In the genomic region with DNA sequence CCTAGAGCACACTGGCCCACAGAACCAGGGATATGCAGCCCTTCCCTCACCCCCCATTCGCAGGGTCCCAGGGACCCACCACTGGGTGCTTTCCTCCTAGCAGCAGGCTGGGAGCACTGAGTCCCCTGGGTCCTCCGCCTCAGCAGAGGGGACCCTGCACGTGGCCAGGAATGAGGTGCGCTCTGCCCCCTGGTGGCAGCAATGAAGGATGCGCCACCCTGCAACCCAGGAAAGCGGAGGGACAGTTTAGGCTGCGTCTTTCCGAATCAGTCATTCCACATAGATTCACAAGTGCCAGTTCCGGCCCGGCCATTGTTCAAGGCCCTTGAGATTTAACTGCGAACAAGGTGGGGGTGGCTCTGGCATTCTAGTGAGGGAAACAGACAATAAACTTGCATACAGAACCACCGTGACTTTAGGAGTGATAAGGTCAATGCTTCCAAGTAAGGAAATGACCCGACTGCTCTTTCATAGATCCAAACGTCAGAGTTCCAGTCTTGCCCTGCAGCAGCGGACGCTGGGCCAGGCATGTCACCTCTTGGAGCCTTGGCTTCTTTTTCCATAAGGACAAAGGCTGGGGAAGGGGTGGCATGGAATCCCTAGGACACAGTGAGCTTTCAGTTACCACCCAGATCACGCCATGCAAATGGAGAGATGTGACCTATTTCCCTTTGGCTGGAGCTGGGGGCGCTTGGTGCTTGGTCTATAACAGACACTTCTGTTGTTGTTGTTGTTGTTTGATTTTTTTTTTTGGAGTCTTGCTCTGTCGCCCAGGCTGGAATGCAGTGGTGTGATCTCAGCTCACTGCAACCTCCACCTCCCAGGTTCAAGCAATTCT, we compare ENCODE assay signal across 8 cellular contexts. TPM values are rescaled to one million over a fixed set of nuclear protein-coding genes. Genes with fewer than 3 reads are reported as not detected.
A peak's percentile ranks its signal among the peaks of the same experiment; 100 is the strongest.
DNase-seq lines count a peak whose midpoint lies in the region; ATAC-seq and TF ChIP-seq lines count a peak whose summit lies in the region.

No MANE protein-coding gene starts in this region.

- H3K4me1 ChIP-seq in MM.1S (ENCODE audit: low read length) (no peaks in the 10 kb centered on the region), SK-N-SH (ENCODE audit: control insufficient read depth in 1 of 2, insufficient read depth in 2 of 2, low read depth in 1 of 2, low read length in 1 of 2) (peaks cover 28 to 36% of the 10 kb centered on the region in 2 experiments; a peak in 3 of 4 replicates), upper lobe of right lung (peaks cover 21% of the 10 kb centered on the region)

- no peaks in the 10 kb centered on the region for H3K9me3 ChIP-seq in MM.1S (replicated peaks; ENCODE audit: insufficient read depth, low read length)
- H3K9me3 ChIP-seq in SK-N-SH: no peaks in the 10 kb centered on the region
- no peaks in the 10 kb centered on the region for H3K9me3 ChIP-seq in upper lobe of right lung

- H3K36me3 ChIP-seq in MM.1S (replicated peaks; ENCODE audit: insufficient read depth, low read length) (no peaks in the 10 kb centered on the region), SK-N-SH (replicated peaks in 1 of 2; ENCODE audit: control insufficient read depth in 1 of 2, insufficient read depth in 2 of 2, low read length in 1 of 2) (peaks cover 7 to 17% of the 10 kb centered on the region in 2 experiments), upper lobe of right lung (peaks cover 16% of the 10 kb centered on the region)

- ATAC-seq in GM18909 (IDR thresholded peaks at IDR 0.05; ENCODE audit: poor library complexity, unreplicated experiment): peak; percentile 72
- peak; percentile 84 for ATAC-seq in Right ventricle myocardium superior (ENCODE audit: poor library complexity)
- peak; percentile 91 for ATAC-seq in upper lobe of right lung

- H3F3A ChIP-seq in MM.1S (ENCODE audit: insufficient read depth, low read length): no peaks in the 10 kb centered on the region
- peaks cover 9% of the 10 kb centered on the region for H3F3A ChIP-seq in SK-N-SH (replicated peaks; ENCODE audit: insufficient read depth)

- no peak for TF ChIP-seq EP300 in SK-N-SH (IDR thresholded peaks at IDR 0.05; ENCODE audit: borderline replicate concordance in 1 of 2, low read depth in 1 of 2, low read length in 1 of 2)

- H3K27ac ChIP-seq in MM.1S (ENCODE audit: low read length) (no peak overlapping the region), SK-N-SH (ENCODE audit: low read depth in 2 of 2, low read length in 1 of 2) (peak overlapping the region; percentile 13 to 80; a peak in 3 of 4 replicates), upper lobe of right lung (no peak overlapping the region)

- no peaks in the 10 kb centered on the region for H3K79me2 ChIP-seq in MM.1S (ENCODE audit: low read length)
- H3K79me2 ChIP-seq in SK-N-SH (ENCODE audit: insufficient read depth): no peaks in the 10 kb centered on the region

- H3K4me3 ChIP-seq in MM.1S (ENCODE audit: low read length): peak overlapping the region; percentile 16; the same call in 1 of the 2 replicates
- peak overlapping the region in 1 of 2 experiments; percentile 21; a peak in 1 of 4 replicates for H3K4me3 ChIP-seq in SK-N-SH (ENCODE audit: low read depth in 2 of 2, low read length in 1 of 2)
- no peak overlapping the region for H3K4me3 ChIP-seq in upper lobe of right lung

- DNase-seq in ACHN (peak; percentile 69), MM.1S (peak; percentile 63), SK-N-SH (peak; percentile 93), Right ventricle myocardium superior (peak; percentile 85), posterior cingulate gyrus (peak; percentile 64 to 97 (median 80)), upper lobe of right lung (peak; percentile 86)
- peak; percentile 81 for DNase-seq in activated naive CD4-positive, alpha-beta T cell treated with anti-CD3 and anti-CD28 coated beads, Interleukin-2, amount 50 U/mL, for 16 hours

- CTCF ChIA-PET in SK-N-SH (lab: Yijun Ruan, JAX): interaction anchor here (0.8 to 8.8 kb wide), 6 partner anchors 9 to 110 kb away, joined by 3 to 280 read pairs (median 5); a partner anchor contains a TSS

- no peaks in the 10 kb centered on the region for H4K20me1 ChIP-seq in MM.1S (ENCODE audit: insufficient read depth, low read length)
- no peaks in the 10 kb centered on the region for H4K20me1 ChIP-seq in SK-N-SH (ENCODE audit: insufficient read depth)

- H3K4me2 ChIP-seq in MM.1S (ENCODE audit: low read depth, low read length): peak overlapping the region; percentile 33; the same call in 1 of the 2 replicates
- H3K4me2 ChIP-seq in SK-N-SH: peak overlapping the region; percentile 31; the same call in 1 of the 2 replicates

- H2AFZ ChIP-seq in MM.1S (ENCODE audit: low read length) (peak overlapping the region; percentile 33), SK-N-SH (ENCODE audit: low read depth) (peak overlapping the region; percentile 26; the same call in 1 of the 2 replicates)

- in situ Hi-C loops in ACHN (cut with HindIII; ENCODE audit: low pct_ligation_motif_present, low pct_unique_long_range_greater_than_20kb, low sequenced_read_pairs): no loop called here

- H3K9ac ChIP-seq in MM.1S (ENCODE audit: low read length): no peak overlapping the region
- peak overlapping the region; percentile 15; the same call in 1 of the 2 replicates for H3K9ac ChIP-seq in SK-N-SH

- TF ChIP-seq RAD21 in SK-N-SH (IDR thresholded peaks at IDR 0.05; ENCODE audit: low read length): peak; percentile 88

- H3K9me2 ChIP-seq in MM.1S (replicated peaks; ENCODE audit: insufficient read depth, low read length) (no peaks in the 10 kb centered on the region), SK-N-SH (no peaks in the 10 kb centered on the region)

- intact Hi-C loops in Right ventricle myocardium superior (cut with DNase I) (loop anchor here (2.0 kb wide), 1 partner anchor 18 kb away; no protein-coding TSS in a partner anchor), posterior cingulate gyrus (cut with DNase I) (loop anchor here (1.0 to 5.0 kb wide), 2 partner anchors 17 to 36 kb away; a partner anchor contains a TSS), upper lobe of right lung (cut with DNase I) (no loop called here)

- POLR2A ChIA-PET in SK-N-SH (lab: Yijun Ruan, JAX): interaction anchor here (1.1 to 2.3 kb wide), 2 partner anchors 16 to 17 kb away, joined by 5 to 12 read pairs; no protein-coding TSS in a partner anchor

- 26% methylated on average over 19 of the region's 19 CpGs for WGBS in SK-N-SH (ENCODE audit: low lambda C conversion rate)

- peak; percentile 91 for TF ChIP-seq CTCF in MM.1S (IDR thresholded peaks at IDR 0.05; ENCODE audit: low read length)
- TF ChIP-seq CTCF in SK-N-SH (IDR thresholded peaks at IDR 0.05): peak; percentile 94
- TF ChIP-seq CTCF in upper lobe of right lung (IDR thresholded peaks at IDR 0.05): peak; percentile 97

- H3K27me3 ChIP-seq in MM.1S (replicated peaks; ENCODE audit: insufficient read depth, low read length): peaks cover 37% of the 10 kb centered on the region
- no peaks in the 10 kb centered on the region for H3K27me3 ChIP-seq in SK-N-SH (ENCODE audit: insufficient read depth)
- no peaks in the 10 kb centered on the region for H3K27me3 ChIP-seq in upper lobe of right lung

TF ChIP-seq in SK-N-SH, 30 proteins besides CTCF, POLR2A, EP300 and RAD21 (continues in another document):
- TF ChIP-seq, protein P1, sequence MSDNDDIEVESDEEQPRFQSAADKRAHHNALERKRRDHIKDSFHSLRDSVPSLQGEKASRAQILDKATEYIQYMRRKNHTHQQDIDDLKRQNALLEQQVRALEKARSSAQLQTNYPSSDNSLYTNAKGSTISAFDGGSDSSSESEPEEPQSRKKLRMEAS (IDR thresholded peaks at IDR 0.05; ENCODE audit: low read depth): peak; percentile 99
- no peak for TF ChIP-seq TAF1 (IDR thresholded peaks at IDR 0.05; ENCODE audit: borderline replicate concordance, low read depth, low read length)
- TF ChIP-seq MEF2A (IDR thresholded peaks at IDR 0.05; ENCODE audit: borderline replicate concordance, low read depth): no peak
- peak; percentile 97 for TF ChIP-seq SMC3 (IDR thresholded peaks at IDR 0.05; ENCODE audit: low read depth, low read length)
- TF ChIP-seq, protein P2, sequence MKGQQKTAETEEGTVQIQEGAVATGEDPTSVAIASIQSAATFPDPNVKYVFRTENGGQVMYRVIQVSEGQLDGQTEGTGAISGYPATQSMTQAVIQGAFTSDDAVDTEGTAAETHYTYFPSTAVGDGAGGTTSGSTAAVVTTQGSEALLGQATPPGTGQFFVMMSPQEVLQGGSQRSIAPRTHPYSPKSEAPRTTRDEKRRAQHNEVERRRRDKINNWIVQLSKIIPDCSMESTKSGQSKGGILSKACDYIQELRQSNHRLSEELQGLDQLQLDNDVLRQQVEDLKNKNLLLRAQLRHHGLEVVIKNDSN (IDR thresholded peaks at IDR 0.05; ENCODE audit: borderline replicate concordance, low read depth): peak; percentile 76; the same call in 1 of the 2 replicates
- no peak for TF ChIP-seq TCF12 (IDR thresholded peaks at IDR 0.05)

RNA-seq across cellular contexts. Expression of a gene that starts 7.7 kb away (rescaled TPM):
- polyA plus RNA-seq in SK-N-SH (2012; rRNA removed): 13.0 and 16.9 TPM in 2 replicates
- polyA plus RNA-seq in SK-N-SH (2012; cell fraction: cytosol; rRNA removed): 6.1 and 9.3 TPM in 2 replicates
- 71.9 and 87.9 TPM in 2 replicates for polyA plus RNA-seq in SK-N-SH (2012; cell fraction: nucleus; rRNA removed)
- total RNA-seq in Right ventricle myocardium superior: 1.0 TPM
- 7.4 TPM for total RNA-seq in upper lobe of right lung

RNA-seq across cellular contexts. Expression of a gene that starts 11.7 kb away (rescaled TPM):
- polyA plus RNA-seq in SK-N-SH (2012; rRNA removed): 2.6 and 7.7 TPM in 2 replicates
- 2.9 and 3.8 TPM in 2 replicates for polyA plus RNA-seq in SK-N-SH (2012; cell fraction: cytosol; rRNA removed)
- 3.0 and 4.6 TPM in 2 replicates for polyA plus RNA-seq in SK-N-SH (2012; cell fraction: nucleus; rRNA removed)
- total RNA-seq in Right ventricle myocardium superior: 15.7 TPM
- total RNA-seq in upper lobe of right lung: 10.0 TPM

RNA-seq across cellular contexts. Expression of a gene that starts 16.4 kb away (rescaled TPM):
- polyA plus RNA-seq in SK-N-SH (2012; rRNA removed): 70.0 and 76.5 TPM in 2 replicates
- polyA plus RNA-seq in SK-N-SH (2012; cell fraction: cytosol; rRNA removed): 65.3 and 67.8 TPM in 2 replicates
- 66.8 and 73.5 TPM in 2 replicates for polyA plus RNA-seq in SK-N-SH (2012; cell fraction: nucleus; rRNA removed)
- 15.1 TPM for total RNA-seq in Right ventricle myocardium superior
- 32.1 TPM for total RNA-seq in upper lobe of right lung

RNA-seq across cellular contexts. Expression of a gene that starts 18.9 kb away (rescaled TPM):
- 26.4 TPM in 2 replicates for polyA plus RNA-seq in SK-N-SH (2012; rRNA removed)
- polyA plus RNA-seq in SK-N-SH (2012; cell fraction: cytosol; rRNA removed): 18.3 and 23.9 TPM in 2 replicates
- 17.6 and 20.1 TPM in 2 replicates for polyA plus RNA-seq in SK-N-SH (2012; cell fraction: nucleus; rRNA removed)
- total RNA-seq in Right ventricle myocardium superior: 51.3 TPM
- 27.4 TPM for total RNA-seq in upper lobe of right lung

RNA-seq across cellular contexts. Expression of a gene that starts 36.8 kb away (rescaled TPM):
- 0.29 and 0.35 TPM in 2 replicates for polyA plus RNA-seq in SK-N-SH (2012; rRNA removed)
- polyA plus RNA-seq in SK-N-SH (2012; cell fraction: cytosol; rRNA removed): 0.12 and 0.26 TPM in 2 replicates
- polyA plus RNA-seq in SK-N-SH (2012; cell fraction: nucleus; rRNA removed): 0.56 and 0.69 TPM in 2 replicates
- total RNA-seq in Right ventricle myocardium superior: not detected
- total RNA-seq in upper lobe of right lung: 0.41 TPM

Comparison
In these comparisons a context has a peak if more than half of its experiments do, and no peak if none do; other contexts are left out.
1. H3K27ac ChIP-seq: peak in SK-N-SH (2 of 2); none in MM.1S (single experiment) and upper lobe of right lung (single experiment).
2. Peak in every context shown above with its lines, with median percentiles within 50 percentile points of each other: DNase-seq, ATAC-seq and CTCF ChIP-seq.